In genomic region chr14:55381040-55381439, GRCh38 we compare ENCODE assay signal across 36 cellular contexts. TPM values are rescaled to one million over a fixed set of nuclear protein-coding genes. Genes with fewer than 3 reads are reported as not detected.
A peak's percentile ranks its signal among the peaks of the same experiment; 100 is the strongest.
DNase-seq lines count a peak whose midpoint lies in the region; ATAC-seq, FAIRE-seq and TF ChIP-seq lines count a peak whose summit lies in the region.
"Had no signal": no experiment of that assay in that cellular context is flagged by ENCODE, and none has a peak within 500 bp of the region (broad histone marks: within the 10 kb centered on the region; RNA-seq: fewer than 3 reads in every experiment).

No MANE protein-coding gene starts in this region.

- no peak overlapping the region for H3K4me3 Mint-ChIP-seq in activated CD4-positive, alpha-beta T cell treated with anti-CD3 and anti-CD28 coated beads for 36 hours
- peak overlapping the region in 1 of 2 donors; percentile 85 for H3K4me3 Mint-ChIP-seq in stimulated activated naive CD8-positive, alpha-beta T cell treated with anti-CD3 and anti-CD28 coated beads, Interleukin-15, amount 100 ng/mL, for 72 hours
- H3K4me3 Mint-ChIP-seq: CD4-positive, CD25-positive, alpha-beta regulatory T cell; IgD-negative memory B cell; naive thymus-derived CD8-positive, alpha-beta T cell; T-helper 1 cell treated with Interleukin-12 subunit alpha and Interleukin-12 subunit beta and Interleukin-4 antibody, amounts not matched to agents 30 μg/mL and 1 μg/mL, for 36 hours; type B pancreatic cell had no signal

- no peak overlapping the region for H3K27ac ChIP-seq in HepG2 (ENCODE audit: extremely low read length, insufficient read depth, low read length)
- H3K27ac ChIP-seq: breast epithelium, PC-9 had no signal

- H3K4me1 ChIP-seq in HepG2 (ENCODE audit: insufficient read depth, low read length), result peaks cover 14% of the 10 kb centered on the region
- H3K4me1 ChIP-seq: breast epithelium had no signal

- FAIRE-seq in HepG2 (lab: Jason Lieb, UNC), result peak; percentile 57
- FAIRE-seq: D721Med, endothelial cell of umbilical vein, frontal cortex, GM12878, H1 had no signal

- no TSS peak for BruUV-seq in HepG2 (replicated peaks; lab: Mats Ljungman, UMichigan)

- TF ChIP-seq POLR2A in HepG2 (IDR thresholded peaks at IDR 0.05; ENCODE audit: insufficient read depth in 1 of 2, low read depth in 2 of 2, low read length in 2 of 2), result no peak

- TF ChIP-seq RAD21 in HepG2 (CRISPR knock-in tag; IDR thresholded peaks at IDR 0.05), result no peak

- TF ChIP-seq EP300 in HepG2 (IDR thresholded peaks at IDR 0.05; ENCODE audit: low read depth in 2 of 2, low read length in 2 of 2) (no peak), HepG2 (CRISPR knock-in tag; IDR thresholded peaks at IDR 0.05; ENCODE audit: borderline replicate concordance) (no peak)

- DNase-seq in activated CD4-positive, alpha-beta T cell treated with anti-CD3 and anti-CD28 coated beads for 36 hours, result no peak
- DNase-seq in activated CD4-positive, alpha-beta T cell treated with anti-CD3 and anti-CD28 coated beads for 48 hours, result no peak
- no peak for DNase-seq in stimulated activated naive CD8-positive, alpha-beta T cell treated with anti-CD3 and anti-CD28 coated beads, Interleukin-15, amount 100 ng/mL, for 72 hours
- no peak for DNase-seq in stimulated activated naive CD8-positive, alpha-beta T cell treated with anti-CD3 and anti-CD28 coated beads, Interleukin-15, Interleukin-2, amounts not matched to agents 100 U/mL and 50 U/mL, for 24 hours
- peak; percentile 68 for DNase-seq in HepG2 (ENCODE audit: low spot score)
- no peak for DNase-seq in 8988T
- DNase-seq: activated CD4-positive, CD25-positive, alpha-beta regulatory T cell; CD4-positive, CD25-positive, alpha-beta regulatory T cell; heart right ventricle; kidney glomerular epithelial cell; MV-4-11; naive thymus-derived CD8-positive, alpha-beta T cell; NCI-H1436; NCI-H2081; NCI-H2227 treated with DMSO at 0.1 percent for 48 hours; NCI-H526; PC-9; SK-N-SH; stimulated activated CD4-positive, alpha-beta T cell treated with anti-CD3 and anti-CD28 coated beads, Interleukin-4, amount 100 ng/mL, for 1 hour had no signal

- no peaks in the 10 kb centered on the region for H3K9me3 ChIP-seq in HepG2 (ENCODE audit: low read length)
- H3K9me3 ChIP-seq: breast epithelium, heart right ventricle, SK-N-SH had no signal

- ATAC-seq in activated CD4-positive, alpha-beta T cell treated with anti-CD3 and anti-CD28 coated beads for 36 hours, result no peak
- ATAC-seq in stimulated activated naive CD8-positive, alpha-beta T cell treated with anti-CD3 and anti-CD28 coated beads, Interleukin-15, amount 100 ng/mL, for 72 hours, result peak; percentile 66
- no peak for ATAC-seq in stimulated activated naive CD8-positive, alpha-beta T cell treated with anti-CD3 and anti-CD28 coated beads, Interleukin-15, Interleukin-2, amounts not matched to agents 100 U/mL and 50 U/mL, for 24 hours
- ATAC-seq in HepG2 (peak; percentile 86), HG02973 (IDR thresholded peaks at IDR 0.05; ENCODE audit: unreplicated experiment) (no peak), GM21576 (IDR thresholded peaks at IDR 0.05; ENCODE audit: unreplicated experiment) (no peak)
- ATAC-seq: GM12878; heart right ventricle; naive thymus-derived CD8-positive, alpha-beta T cell; Right ventricle myocardium inferior had no signal

- peaks cover 10 to 46% of the 10 kb centered on the region in 2 experiments for H3K36me3 ChIP-seq in HepG2 (replicated peaks in 1 of 2; ENCODE audit: control insufficient read depth in 1 of 2, insufficient read depth in 2 of 2, low read length in 2 of 2)
- H3K36me3 ChIP-seq: breast epithelium had no signal

- H3K4me2 ChIP-seq in HepG2 (ENCODE audit: low read depth, low read length), result 0 out of 2 replicates have a peak overlapping the region, but pooled peaks have one; percentile 30
- H3K4me2 ChIP-seq: PC-9, SK-N-SH had no signal

- in situ Hi-C loops in HepG2 (cut with HindIII; ENCODE audit: extremely low pct_ligation_motif_present, low pct_unique_long_range_greater_than_20kb), result no loop called here

- no peak overlapping the region for H2AFZ ChIP-seq in HepG2 (ENCODE audit: low read length)
- H2AFZ ChIP-seq: PC-9 had no signal

- TF ChIP-seq CTCF in HepG2 (CRISPR knock-in tag; IDR thresholded peaks at IDR 0.05), result no peak

- 42% methylated on average over 5 of the region's 5 CpGs for WGBS in HepG2 (ENCODE audit: low lambda C conversion rate)

- H3K9me3 Mint-ChIP-seq in activated CD4-positive, alpha-beta T cell treated with anti-CD3 and anti-CD28 coated beads for 36 hours (ENCODE audit: low read depth), result peaks cover 1% of the 10 kb centered on the region
- no peaks in the 10 kb centered on the region for H3K9me3 Mint-ChIP-seq in stimulated activated naive CD8-positive, alpha-beta T cell treated with anti-CD3 and anti-CD28 coated beads, Interleukin-15, amount 100 ng/mL, for 72 hours
- H3K9me3 Mint-ChIP-seq: CD4-positive, CD25-positive, alpha-beta regulatory T cell; IgD-negative memory B cell; naive thymus-derived CD8-positive, alpha-beta T cell; T-helper 1 cell treated with Interleukin-12 subunit alpha and Interleukin-12 subunit beta and Interleukin-4 antibody, amounts not matched to agents 30 μg/mL and 1 μg/mL, for 36 hours; type B pancreatic cell had no signal

- intact Hi-C loops in activated CD4-positive, alpha-beta T cell treated with anti-CD3 and anti-CD28 coated beads for 36 hours (cut with DNase I, micrococcal nuclease), result no loop called here
- intact Hi-C loops in HepG2 (cut with micrococcal nuclease; ENCODE audit: unreplicated experiment), result no loop called here

- no peak overlapping the region for H3K4me3 ChIP-seq in HepG2 (replicated peaks in 1 of 3; ENCODE audit: insufficient read depth in 1 of 3, low read depth in 2 of 3, low read length in 3 of 3)
- H3K4me3 ChIP-seq: breast epithelium, GM12878, heart right ventricle, lung, PC-9 had no signal

- H3K9ac ChIP-seq in HepG2 (ENCODE audit: insufficient read depth, low read depth, low read length), result no peak overlapping the region
- H3K9ac ChIP-seq: SK-N-SH had no signal

- peaks cover 49% of the 10 kb centered on the region for H3K36me3 Mint-ChIP-seq in activated CD4-positive, alpha-beta T cell treated with anti-CD3 and anti-CD28 coated beads for 36 hours (ENCODE audit: low read depth)

- CTCF ChIA-PET in activated CD4-positive, alpha-beta T cell treated with anti-CD3 and anti-CD28 coated beads for 36 hours (lab: Charles Lee), result interaction anchor here (0.6 to 1.2 kb wide), 2 partner anchors 10 to 111 kb away, joined by 3 to 5 read pairs; no protein-coding TSS in a partner anchor
- CTCF ChIA-PET in HepG2 (lab: Yijun Ruan, JAX; ENCODE audit: low intra/inter-chr PET ratio, low total read pairs), result no interaction called here

- no peaks in the 10 kb centered on the region for H3K27me3 Mint-ChIP-seq in activated CD4-positive, alpha-beta T cell treated with anti-CD3 and anti-CD28 coated beads for 36 hours
- no peaks in the 10 kb centered on the region for H3K27me3 Mint-ChIP-seq in stimulated activated naive CD8-positive, alpha-beta T cell treated with anti-CD3 and anti-CD28 coated beads, Interleukin-15, amount 100 ng/mL, for 72 hours
- H3K27me3 Mint-ChIP-seq: CD4-positive, CD25-positive, alpha-beta regulatory T cell; IgD-negative memory B cell; naive thymus-derived CD8-positive, alpha-beta T cell; type B pancreatic cell had no signal

- peak overlapping the region; percentile 77 for H3K27ac Mint-ChIP-seq in activated CD4-positive, alpha-beta T cell treated with anti-CD3 and anti-CD28 coated beads for 36 hours
- H3K27ac Mint-ChIP-seq in stimulated activated naive CD8-positive, alpha-beta T cell treated with anti-CD3 and anti-CD28 coated beads, Interleukin-15, amount 100 ng/mL, for 72 hours, result peak overlapping the region; percentile 72 to 95
- H3K27ac Mint-ChIP-seq: T-helper 1 cell treated with Interleukin-12 subunit alpha and Interleukin-12 subunit beta and Interleukin-4 antibody, amounts not matched to agents 30 μg/mL and 1 μg/mL, for 36 hours; type B pancreatic cell had no signal

- peaks cover 35% of the 10 kb centered on the region for H3K4me1 Mint-ChIP-seq in activated CD4-positive, alpha-beta T cell treated with anti-CD3 and anti-CD28 coated beads for 36 hours
- H3K4me1 Mint-ChIP-seq in stimulated activated naive CD8-positive, alpha-beta T cell treated with anti-CD3 and anti-CD28 coated beads, Interleukin-15, amount 100 ng/mL, for 72 hours, result peaks cover 37% of the 10 kb centered on the region
- H3K4me1 Mint-ChIP-seq: IgD-negative memory B cell had no signal

- H3K27me3 ChIP-seq in HepG2 (ENCODE audit: control insufficient read depth in 1 of 2, insufficient read depth in 2 of 2, low read length in 2 of 2), result no peaks in the 10 kb centered on the region
- H3K27me3 ChIP-seq: breast epithelium, heart right ventricle had no signal

- H4K20me1 ChIP-seq in HepG2 (ENCODE audit: insufficient read depth, low read length), result no peaks in the 10 kb centered on the region

- POLR2A ChIA-PET in activated CD4-positive, alpha-beta T cell treated with anti-CD3 and anti-CD28 coated beads for 36 hours (lab: Charles Lee), result no interaction called here
- POLR2A ChIA-PET in HepG2 (lab: Yijun Ruan, JAX), result no interaction called here

- H3K79me2 ChIP-seq in HepG2 (ENCODE audit: insufficient read depth, low read length), result no peaks in the 10 kb centered on the region

RNA-seq across cellular contexts. Expression of gene ATG14, which starts 30.6 kb away (rescaled TPM):
- total RNA-seq in activated CD4-positive, alpha-beta T cell treated with anti-CD3 and anti-CD28 coated beads for 36 hours, result 1 to 10 TPM; 5.0 to 5.1 TPM
- total RNA-seq in HepG2 (2016; rRNA removed; fragmentation: Illumina TruSeq; extraction: Trizol), result 9.1 and 9.9 TPM in 2 replicates
- 1.7 and 1.9 TPM in 2 replicates for total RNA-seq in HepG2 (2016; cell fraction: cytosol; rRNA removed; fragmentation: Illumina TruSeq; extraction: Trizol; ENCODE audit: low read depth)
- total RNA-seq in HepG2 (2016; cell fraction: insoluble cytoplasmic fraction; rRNA removed; fragmentation: Illumina TruSeq; extraction: Trizol), result 9.5 and 11.3 TPM in 2 replicates
- total RNA-seq in HepG2 (2016; cell fraction: membrane; rRNA removed; fragmentation: Illumina TruSeq; extraction: Trizol), result 4.6 and 5.4 TPM in 2 replicates
- total RNA-seq in HepG2 (2016; cell fraction: nucleus; rRNA removed; fragmentation: Illumina TruSeq; extraction: Trizol), result 10.3 and 13.4 TPM in 2 replicates
- polyA plus RNA-seq in HepG2 (2011; rRNA removed), result 6.2 and 7.2 TPM in 2 replicates
- 2.5 and 3.1 TPM in 2 replicates for polyA plus RNA-seq in HepG2 (2011; cell fraction: cytosol; rRNA removed)
- 13.5 and 13.6 TPM in 2 replicates for polyA plus RNA-seq in HepG2 (2011; cell fraction: nucleus; rRNA removed)
- polyA plus RNA-seq in HepG2 (2012), result 4.9 and 6.8 TPM in 2 replicates
- 0.62 and 0.65 TPM in 2 replicates for polyA plus RNA-seq in HepG2 (2016; cell fraction: cytosol; fragmentation: Illumina TruSeq; extraction: Trizol; ENCODE audit: low read depth)
- 6.5 and 7.1 TPM in 2 replicates for polyA plus RNA-seq in HepG2 (2016; cell fraction: insoluble cytoplasmic fraction; fragmentation: Illumina TruSeq; extraction: Trizol; ENCODE audit: low read depth)
- 1.6 and 1.8 TPM in 2 replicates for polyA plus RNA-seq in HepG2 (2016; cell fraction: membrane; fragmentation: Illumina TruSeq; extraction: Trizol; ENCODE audit: low read depth)
- 22.2 and 22.7 TPM in 2 replicates for polyA plus RNA-seq in HepG2 (2016; cell fraction: nucleus; fragmentation: Illumina TruSeq; extraction: Trizol; ENCODE audit: insufficient read depth, low read depth)
- polyA minus RNA-seq in HepG2 (2011; rRNA and poly(A)+ RNA removed; ENCODE audit: low replicate concordance), result 7.4 and 8.6 TPM in 2 replicates
- 5.1 and 6.0 TPM in 2 replicates for polyA minus RNA-seq in HepG2 (2011; cell fraction: cytosol; rRNA and poly(A)+ RNA removed)
- polyA minus RNA-seq in HepG2 (2011; cell fraction: nucleus; rRNA and poly(A)+ RNA removed), result 12.6 and 12.9 TPM in 2 replicates

RNA-seq across cellular contexts. Expression of gene TBPL2, which starts 59.4 kb away (rescaled TPM):
- total RNA-seq in activated CD4-positive, alpha-beta T cell treated with anti-CD3 and anti-CD28 coated beads for 36 hours, result not detected
- total RNA-seq in HepG2 (2016; rRNA removed; fragmentation: Illumina TruSeq; extraction: Trizol), result not detected in 2 replicates
- total RNA-seq in HepG2 (2016; cell fraction: cytosol; rRNA removed; fragmentation: Illumina TruSeq; extraction: Trizol; ENCODE audit: low read depth), result not detected in 2 replicates
- total RNA-seq in HepG2 (2016; cell fraction: insoluble cytoplasmic fraction; rRNA removed; fragmentation: Illumina TruSeq; extraction: Trizol), result not detected in 2 replicates
- not detected in 2 replicates for total RNA-seq in HepG2 (2016; cell fraction: membrane; rRNA removed; fragmentation: Illumina TruSeq; extraction: Trizol)
- total RNA-seq in HepG2 (2016; cell fraction: nucleus; rRNA removed; fragmentation: Illumina TruSeq; extraction: Trizol), result not detected in 2 replicates
- polyA plus RNA-seq in HepG2 (2011; rRNA removed), result not detected in 2 replicates
- polyA plus RNA-seq in HepG2 (2011; cell fraction: cytosol; rRNA removed), result not detected in 2 replicates
- not detected in 2 replicates for polyA plus RNA-seq in HepG2 (2011; cell fraction: nucleus; rRNA removed)
- 0.12 TPM in 1 of 2 replicates, not detected in the other for polyA plus RNA-seq in HepG2 (2012)
- polyA plus RNA-seq in HepG2 (2016; cell fraction: cytosol; fragmentation: Illumina TruSeq; extraction: Trizol; ENCODE audit: low read depth), result not detected in 2 replicates
- not detected in 2 replicates for polyA plus RNA-seq in HepG2 (2016; cell fraction: insoluble cytoplasmic fraction; fragmentation: Illumina TruSeq; extraction: Trizol; ENCODE audit: low read depth)
- polyA plus RNA-seq in HepG2 (2016; cell fraction: membrane; fragmentation: Illumina TruSeq; extraction: Trizol; ENCODE audit: low read depth), result not detected in 2 replicates
- not detected in 2 replicates for polyA plus RNA-seq in HepG2 (2016; cell fraction: nucleus; fragmentation: Illumina TruSeq; extraction: Trizol; ENCODE audit: insufficient read depth, low read depth)
- 0.08 TPM in 1 of 2 replicates, not detected in the other for polyA minus RNA-seq in HepG2 (2011; rRNA and poly(A)+ RNA removed; ENCODE audit: low replicate concordance)
- polyA minus RNA-seq in HepG2 (2011; cell fraction: cytosol; rRNA and poly(A)+ RNA removed), result not detected in 2 replicates
- polyA minus RNA-seq in HepG2 (2011; cell fraction: nucleus; rRNA and poly(A)+ RNA removed), result not detected in 2 replicates
- total RNA-seq: A172; breast epithelium; CD4-positive, CD25-positive, alpha-beta regulatory T cell; endothelial cell of umbilical vein; frontal cortex; H1; heart right ventricle; lung; mononuclear cell; naive thymus-derived CD8-positive, alpha-beta T cell; omental fat pad; PC-9; pulmonary artery endothelial cell; Right ventricle myocardium inferior had no signal
- polyA plus RNA-seq: CD4-positive, CD25-positive, alpha-beta regulatory T cell; endothelial cell of umbilical vein; GM12878; heart right ventricle; IgD-negative memory B cell; lung; naive thymus-derived CD8-positive, alpha-beta T cell; SK-N-SH had no signal

Comparison
In these comparisons a context has a peak if more than half of its experiments do, and no peak if none do; other contexts are left out.
1. ATAC-seq: peak in stimulated activated naive CD8-positive, alpha-beta T cell treated with anti-CD3 and anti-CD28 coated beads, Interleukin-15, amount 100 ng/mL, for 72 hours (single experiment) and HepG2 (single experiment); none in activated CD4-positive, alpha-beta T cell treated with anti-CD3 and anti-CD28 coated beads for 36 hours (single experiment), stimulated activated naive CD8-positive, alpha-beta T cell treated with anti-CD3 and anti-CD28 coated beads, Interleukin-15, Interleukin-2, amounts not matched to agents 100 U/mL and 50 U/mL, for 24 hours (single experiment), HG02973 (single experiment) and GM21576 (single experiment).